In the genomic region with DNA sequence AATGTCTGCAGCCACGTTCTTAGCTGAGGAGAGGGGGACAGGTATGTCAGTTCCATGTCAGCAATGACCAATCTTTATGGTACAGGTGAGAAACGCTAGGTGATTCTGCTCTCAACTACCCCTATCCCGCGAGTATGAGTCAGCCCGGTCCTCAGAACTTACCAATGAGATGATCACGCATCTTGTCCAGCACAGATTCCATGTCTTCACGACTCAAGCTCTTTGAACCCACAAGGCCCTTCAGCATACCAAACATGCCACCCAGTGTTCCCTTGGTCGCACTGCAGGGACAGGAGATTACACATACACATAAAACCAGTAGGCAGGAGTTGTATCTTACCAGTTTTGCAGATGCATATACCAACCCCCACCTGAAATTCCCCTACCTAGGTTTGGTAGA, we compare ENCODE assay signal across 9 cellular contexts. TPM values are rescaled to one million over a fixed set of nuclear protein-coding genes. Genes with fewer than 3 reads are reported as not detected.
DNase-seq lines count a peak whose midpoint lies in the region; ATAC-seq and TF ChIP-seq lines count a peak whose summit lies in the region.
"Had no signal": no experiment of that assay in that cellular context is flagged by ENCODE, and none has a peak within 500 bp of the region (broad histone marks: within the 10 kb centered on the region; RNA-seq: fewer than 3 reads in every experiment).

No MANE protein-coding gene starts in this region.

- intact Hi-C loops in posterior vena cava (cut with DNase I), result loop anchor here in 1 of 2 donors (10.0 kb wide), 1 partner anchor 1381 kb away; no protein-coding TSS in a partner anchor

- CTCF ChIA-PET in HEK293 (lab: Yijun Ruan, JAX), result interaction anchor here (1.6 kb wide), 1 partner anchor 72 kb away, joined by 3 read pairs; no protein-coding TSS in a partner anchor

- no peaks in the 10 kb centered on the region for H3K4me1 ChIP-seq in HEK293 (ENCODE audit: control insufficient read depth, insufficient read depth, low read length)

- no peak overlapping the region for H3K4me3 Mint-ChIP-seq in activated T-helper 17 cell treated with anti-CD3 and anti-CD28 coated beads, Interleukin-2, amount 50 U/mL, for 72 hours
- H3K4me3 Mint-ChIP-seq in nephron, result peak overlapping the region; percentile 51 to 97 (median 75)

- H3K27ac ChIP-seq in HEK293 (ENCODE audit: extremely low read depth, low read depth, low read length), result no peak overlapping the region
- H3K27ac ChIP-seq: tibial nerve had no signal

- H3K9me3 Mint-ChIP-seq in activated T-helper 17 cell treated with anti-CD3 and anti-CD28 coated beads, Interleukin-2, amount 50 U/mL, for 72 hours, result no peaks in the 10 kb centered on the region
- H3K9me3 Mint-ChIP-seq in nephron, result no peaks in the 10 kb centered on the region

- H3K27me3 Mint-ChIP-seq in activated T-helper 17 cell treated with anti-CD3 and anti-CD28 coated beads, Interleukin-2, amount 50 U/mL, for 72 hours, result no peaks in the 10 kb centered on the region
- peaks cover 3% of the 10 kb centered on the region for H3K27me3 Mint-ChIP-seq in nephron (ENCODE audit: low read depth)

- POLR2A ChIA-PET in HEK293 (lab: Yijun Ruan, JAX), result no interaction called here

- H3K27ac Mint-ChIP-seq in activated T-helper 17 cell treated with anti-CD3 and anti-CD28 coated beads, Interleukin-2, amount 50 U/mL, for 72 hours, result peak overlapping the region; percentile 39
- H3K27ac Mint-ChIP-seq in nephron, result no peak overlapping the region

- TF ChIP-seq CTCF in HEK293 (tag by site-specific recombination; IDR thresholded peaks at IDR 0.05) (0 out of 2 replicates have a peak, but pooled peaks have one; percentile 39), nephron (IDR thresholded peaks at IDR 0.05; ENCODE audit: unreplicated experiment in 3 of 3) (no peak)

- ATAC-seq in activated T-helper 17 cell treated with anti-CD3 and anti-CD28 coated beads, Interleukin-2, amount 50 U/mL, for 72 hours (replicated peaks), result no peak
- no peak for ATAC-seq in GM21576 (IDR thresholded peaks at IDR 0.05; ENCODE audit: unreplicated experiment)

- DNase-seq in posterior vena cava (ENCODE audit: low spot score), result no peak
- DNase-seq: activated CD8-positive, alpha-beta memory T cell treated with anti-CD3 and anti-CD28 coated beads for 24 hours; NCI-H510A; SW 1271 had no signal

- H3K36me3 Mint-ChIP-seq in activated T-helper 17 cell treated with anti-CD3 and anti-CD28 coated beads, Interleukin-2, amount 50 U/mL, for 72 hours (ENCODE audit: low read depth), result peaks cover 80% of the 10 kb centered on the region
- H3K36me3 Mint-ChIP-seq in nephron (ENCODE audit: low read depth), result peaks cover 63% of the 10 kb centered on the region

- peaks cover 9 to 71% of the 10 kb centered on the region in 2 experiments; a peak in 2 of 3 replicates for H3K36me3 ChIP-seq in HEK293 (ENCODE audit: control insufficient read depth in 2 of 2, insufficient read depth in 1 of 2, low read length in 2 of 2)

- no peak overlapping the region for H3K4me3 ChIP-seq in HEK293 (ENCODE audit: low read depth, low read length)
- H3K4me3 ChIP-seq: tibial nerve had no signal

- H3K4me1 Mint-ChIP-seq in activated T-helper 17 cell treated with anti-CD3 and anti-CD28 coated beads, Interleukin-2, amount 50 U/mL, for 72 hours, result peaks cover 14% of the 10 kb centered on the region
- peaks cover 18% of the 10 kb centered on the region for H3K4me1 Mint-ChIP-seq in nephron

- no peaks in the 10 kb centered on the region for H3K9me3 ChIP-seq in HEK293 (ENCODE audit: control insufficient read depth, insufficient read depth, low read depth, low read length)
- H3K9me3 ChIP-seq: tibial nerve had no signal

TF ChIP-seq in HEK293, 187 proteins besides CTCF, POLR2A, EP300 and RAD21:
- TF ChIP-seq, protein P1, sequence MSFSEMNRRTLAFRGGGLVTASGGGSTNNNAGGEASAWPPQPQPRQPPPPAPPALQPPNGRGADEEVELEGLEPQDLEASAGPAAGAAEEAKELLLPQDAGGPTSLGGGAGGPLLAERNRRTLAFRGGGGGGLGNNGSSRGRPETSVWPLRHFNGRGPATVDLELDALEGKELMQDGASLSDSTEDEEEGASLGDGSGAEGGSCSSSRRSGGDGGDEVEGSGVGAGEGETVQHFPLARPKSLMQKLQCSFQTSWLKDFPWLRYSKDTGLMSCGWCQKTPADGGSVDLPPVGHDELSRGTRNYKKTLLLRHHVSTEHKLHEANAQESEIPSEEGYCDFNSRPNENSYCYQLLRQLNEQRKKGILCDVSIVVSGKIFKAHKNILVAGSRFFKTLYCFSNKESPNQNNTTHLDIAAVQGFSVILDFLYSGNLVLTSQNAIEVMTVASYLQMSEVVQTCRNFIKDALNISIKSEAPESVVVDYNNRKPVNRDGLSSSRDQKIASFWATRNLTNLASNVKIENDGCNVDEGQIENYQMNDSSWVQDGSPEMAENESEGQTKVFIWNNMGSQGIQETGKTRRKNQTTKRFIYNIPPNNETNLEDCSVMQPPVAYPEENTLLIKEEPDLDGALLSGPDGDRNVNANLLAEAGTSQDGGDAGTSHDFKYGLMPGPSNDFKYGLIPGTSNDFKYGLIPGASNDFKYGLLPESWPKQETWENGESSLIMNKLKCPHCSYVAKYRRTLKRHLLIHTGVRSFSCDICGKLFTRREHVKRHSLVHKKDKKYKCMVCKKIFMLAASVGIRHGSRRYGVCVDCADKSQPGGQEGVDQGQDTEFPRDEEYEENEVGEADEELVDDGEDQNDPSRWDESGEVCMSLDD (tag by site-specific recombination; IDR thresholded peaks at IDR 0.05), result no peak
- TF ChIP-seq ZNF530 (tag by site-specific recombination; IDR thresholded peaks at IDR 0.05; ENCODE audit: low read depth), result no peak
- no peak for TF ChIP-seq ZBTB20 (tag by site-specific recombination; IDR thresholded peaks at IDR 0.05)
- TF ChIP-seq ZSCAN4 (tag by site-specific recombination; IDR thresholded peaks at IDR 0.05), result no peak
- TF ChIP-seq ZNF223 (tag by site-specific recombination; IDR thresholded peaks at IDR 0.05), result no peak
- TF ChIP-seq, protein P2, sequence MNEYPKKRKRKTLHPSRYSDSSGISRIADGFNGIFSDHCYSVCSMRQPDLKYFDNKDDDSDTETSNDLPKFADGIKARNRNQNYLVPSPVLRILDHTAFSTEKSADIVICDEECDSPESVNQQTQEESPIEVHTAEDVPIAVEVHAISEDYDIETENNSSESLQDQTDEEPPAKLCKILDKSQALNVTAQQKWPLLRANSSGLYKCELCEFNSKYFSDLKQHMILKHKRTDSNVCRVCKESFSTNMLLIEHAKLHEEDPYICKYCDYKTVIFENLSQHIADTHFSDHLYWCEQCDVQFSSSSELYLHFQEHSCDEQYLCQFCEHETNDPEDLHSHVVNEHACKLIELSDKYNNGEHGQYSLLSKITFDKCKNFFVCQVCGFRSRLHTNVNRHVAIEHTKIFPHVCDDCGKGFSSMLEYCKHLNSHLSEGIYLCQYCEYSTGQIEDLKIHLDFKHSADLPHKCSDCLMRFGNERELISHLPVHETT (tag by site-specific recombination; IDR thresholded peaks at IDR 0.05), result no peak
- no peak for TF ChIP-seq EGR2 (tag by site-specific recombination; IDR thresholded peaks at IDR 0.05; ENCODE audit: low read depth)
- no peak for TF ChIP-seq PBX3 (CRISPR knock-in tag; IDR thresholded peaks at IDR 0.05)
- no peak for TF ChIP-seq ZNF433 (tag by site-specific recombination; IDR thresholded peaks at IDR 0.05; ENCODE audit: low read depth)
- TF ChIP-seq ZNF16 (tag by site-specific recombination; IDR thresholded peaks at IDR 0.05; ENCODE audit: low read depth), result no peak
- no peak for TF ChIP-seq ZIC2 (tag by site-specific recombination; IDR thresholded peaks at IDR 0.05)

RNA-seq across cellular contexts. Expression of gene SRPRA, which starts 2.9 kb away (rescaled TPM):
- total RNA-seq in activated T-helper 17 cell treated with anti-CD3 and anti-CD28 coated beads, Interleukin-2, amount 50 U/mL, for 72 hours, result 100 to 1,000 TPM in 1 of 2 donors, 10 to 100 TPM in 1; 92.5 to 142 TPM
- total RNA-seq in posterior vena cava, result 10 to 100 TPM; 79.7 to 82.0 TPM

RNA-seq across cellular contexts. Expression of gene FOXRED1, which starts 3.2 kb away (rescaled TPM):
- total RNA-seq in activated T-helper 17 cell treated with anti-CD3 and anti-CD28 coated beads, Interleukin-2, amount 50 U/mL, for 72 hours, result 10 to 100 TPM; 34.6 to 47.1 TPM
- 10 to 100 TPM; 10.3 to 16.1 TPM for total RNA-seq in posterior vena cava

RNA-seq across cellular contexts. Expression of gene TIRAP, which starts 17.1 kb away (rescaled TPM):
- 10 to 100 TPM; 11.1 to 12.0 TPM for total RNA-seq in activated T-helper 17 cell treated with anti-CD3 and anti-CD28 coated beads, Interleukin-2, amount 50 U/mL, for 72 hours
- 10 to 100 TPM in 1 of 2 donors, 1 to 10 TPM in 1; 7.7 to 12.5 TPM for total RNA-seq in posterior vena cava

RNA-seq across cellular contexts. Expression of gene DCPS, which starts 38.1 kb away (rescaled TPM):
- 10 to 100 TPM; 28.1 to 47.5 TPM for total RNA-seq in activated T-helper 17 cell treated with anti-CD3 and anti-CD28 coated beads, Interleukin-2, amount 50 U/mL, for 72 hours
- 10 to 100 TPM; 11.3 to 14.3 TPM for total RNA-seq in posterior vena cava

RNA-seq across cellular contexts. Expression of gene FAM118B, which starts 54.2 kb away (rescaled TPM):
- total RNA-seq in activated T-helper 17 cell treated with anti-CD3 and anti-CD28 coated beads, Interleukin-2, amount 50 U/mL, for 72 hours, result 10 to 100 TPM in 1 of 2 donors, 1 to 10 TPM in 1; 6.5 to 12.5 TPM
- total RNA-seq in posterior vena cava, result 10 to 100 TPM; 11.6 to 14.4 TPM
